In genomic region chr5:58188287-58188651, GRCh38 we compare ENCODE assay signal across 1 cellular context.
TF ChIP-seq lines count a peak whose summit lies in the region.

No MANE protein-coding gene starts in this region.

TF ChIP-seq in SK-N-SH, 30 proteins besides CTCF, POLR2A, EP300 and RAD21 (continued from another document):
- TF ChIP-seq REST (IDR thresholded peaks at IDR 0.05; ENCODE audit: low read depth, low read length) (no peak), GATA2 (CRISPR knock-in tag; IDR thresholded peaks at IDR 0.05) (no peak), GABPA (IDR thresholded peaks at IDR 0.05; ENCODE audit: low read depth) (no peak)
- TF ChIP-seq, protein P1, sequence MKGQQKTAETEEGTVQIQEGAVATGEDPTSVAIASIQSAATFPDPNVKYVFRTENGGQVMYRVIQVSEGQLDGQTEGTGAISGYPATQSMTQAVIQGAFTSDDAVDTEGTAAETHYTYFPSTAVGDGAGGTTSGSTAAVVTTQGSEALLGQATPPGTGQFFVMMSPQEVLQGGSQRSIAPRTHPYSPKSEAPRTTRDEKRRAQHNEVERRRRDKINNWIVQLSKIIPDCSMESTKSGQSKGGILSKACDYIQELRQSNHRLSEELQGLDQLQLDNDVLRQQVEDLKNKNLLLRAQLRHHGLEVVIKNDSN (IDR thresholded peaks at IDR 0.05; ENCODE audit: borderline replicate concordance, low read depth), result no peak
